Comparison of ENCODE assay signal across 7 cellular contexts in genomic region chr20:33631910-33632309, GRCh38. TPM values are rescaled to one million over a fixed set of nuclear protein-coding genes. Genes with fewer than 3 reads are reported as not detected.
"Had no signal": no experiment of that assay in that cellular context is flagged by ENCODE, and none has a peak within 500 bp of the region (broad histone marks: within the 10 kb centered on the region; RNA-seq: fewer than 3 reads in every experiment).

No MANE protein-coding gene starts in this region.

RNA-seq across cellular contexts. Expression of gene C20orf144, which starts 30.2 kb away (rescaled TPM):
- total RNA-seq: PC-3, Peyer's patch, Right ventricle myocardium inferior, Right ventricle myocardium superior, SK-MEL-5 had no signal

RNA-seq across cellular contexts. Expression of gene ACTL10, which starts 34.8 kb away (rescaled TPM):
- total RNA-seq: RPMI7951, SJSA1, SK-MEL-5 had no signal
